Comparison of ENCODE assay signal across 13 cellular contexts in the genomic region with DNA sequence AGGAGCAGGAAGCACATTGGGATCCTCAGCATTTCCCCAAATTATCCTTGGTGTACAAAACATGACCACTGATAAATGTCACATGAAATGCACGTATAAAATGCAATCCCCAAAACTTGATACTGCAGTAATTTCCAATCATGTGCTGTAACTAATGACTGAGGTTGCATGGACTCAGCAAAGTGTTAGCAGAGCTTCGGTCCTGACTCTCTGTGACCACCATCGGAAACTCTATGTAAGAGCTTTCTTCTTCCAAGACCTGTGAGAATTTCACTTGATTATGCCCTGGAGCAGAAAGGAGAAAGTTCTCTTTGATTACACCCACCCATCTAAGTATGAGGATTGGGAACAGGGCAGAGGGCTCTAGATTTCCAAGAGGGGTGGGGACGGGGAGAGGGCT. TPM values are rescaled to one million over a fixed set of nuclear protein-coding genes. Genes with fewer than 3 reads are reported as not detected.
DNase-seq lines count a peak whose midpoint lies in the region; ATAC-seq, FAIRE-seq and TF ChIP-seq lines count a peak whose summit lies in the region.
"Had no signal": no experiment of that assay in that cellular context is flagged by ENCODE, and none has a peak within 500 bp of the region (broad histone marks: within the 10 kb centered on the region; RNA-seq: fewer than 3 reads in every experiment).

No MANE protein-coding gene starts in this region.

- intact Hi-C loops in CD8-positive, alpha-beta T cell (cut with DNase I, micrococcal nuclease), result loop anchor here (2.0 to 10.0 kb wide), 10 partner anchors 15 to 537 kb away; partner anchors contain the start of genes KCNA3 (in 2 of the 2), CEPT1 (in 1 of the 2), DRAM2 (in 1 of the 2) and LRIF1 (in 1 of the 2)
- intact Hi-C loops in K562 (cut with micrococcal nuclease), result no loop called here

- peaks cover 45% of the 10 kb centered on the region for H3K36me3 Mint-ChIP-seq in CD8-positive, alpha-beta T cell

- H3K4me3 ChIP-seq in CD8-positive, alpha-beta T cell (ENCODE audit: low read depth, low read length), result peak overlapping the region; percentile 83
- peak overlapping the region; percentile 75 for H3K4me3 ChIP-seq in Jurkat, Clone E6-1 (ENCODE audit: low read length)
- H3K4me3 ChIP-seq in K562 (peak overlapping the region; percentile 35), rectal smooth muscle tissue (ENCODE audit: low read length) (peak overlapping the region; percentile 58), brain microvascular endothelial cell (ENCODE audit: low read depth, low read length) (no peak overlapping the region)
- H3K4me3 ChIP-seq: cardiac muscle cell had no signal

- TF ChIP-seq RAD21 in K562 (CRISPR knock-in tag; conservative IDR thresholded peaks at IDR 0.05 in 1 of 2, IDR thresholded peaks at IDR 0.05 in 1 of 2), result no peak

- no peak for ATAC-seq in CD8-positive, alpha-beta T cell
- ATAC-seq in K562, result no peak
- no peak for ATAC-seq in HG02623 (IDR thresholded peaks at IDR 0.05; ENCODE audit: unreplicated experiment)

- H3K9ac ChIP-seq in K562 (ENCODE audit: insufficient read depth in 1 of 2, low read depth in 2 of 2, low read length in 2 of 2) (peak overlapping the region in 1 of 2 experiments; percentile 48; a peak in 2 of 4 replicates), rectal smooth muscle tissue (ENCODE audit: low read length) (no peak overlapping the region)

- peak overlapping the region; percentile 91 for H2AFZ ChIP-seq in K562 (ENCODE audit: low read depth, low read length)

- TF ChIP-seq POLR2A in K562 (conservative IDR thresholded peaks at IDR 0.05), result no peak

- no peak for TF ChIP-seq EP300 in K562 (IDR thresholded peaks at IDR 0.05; ENCODE audit: low read length)

- H3K27ac Mint-ChIP-seq in CD8-positive, alpha-beta T cell, result peak overlapping the region; percentile 98

- H3K4me1 Mint-ChIP-seq in CD8-positive, alpha-beta T cell (ENCODE audit: low read depth), result peaks cover 65% of the 10 kb centered on the region

- no peaks in the 10 kb centered on the region for H3K9me3 Mint-ChIP-seq in CD8-positive, alpha-beta T cell

- H3K27ac ChIP-seq in CD8-positive, alpha-beta T cell (ENCODE audit: low read depth, low read length), result peak overlapping the region; percentile 95
- H3K27ac ChIP-seq in K562 (ENCODE audit: extremely low read depth, low read depth, low read length) (peak overlapping the region; percentile 80), rectal smooth muscle tissue (ENCODE audit: low read depth, low read length) (no peak overlapping the region), brain microvascular endothelial cell (no peak overlapping the region)
- H3K27ac ChIP-seq: cardiac muscle cell had no signal

- H3K36me3 ChIP-seq in CD8-positive, alpha-beta T cell (ENCODE audit: insufficient read depth, low read length), result no peaks in the 10 kb centered on the region
- H3K36me3 ChIP-seq in K562 (ENCODE audit: control insufficient read depth, insufficient read depth, low read length) (peaks cover 8% of the 10 kb centered on the region; the same call in 2 of the 3 replicates), rectal smooth muscle tissue (ENCODE audit: control insufficient read depth, insufficient read depth, low read length) (no peaks in the 10 kb centered on the region), brain microvascular endothelial cell (replicated peaks) (no peaks in the 10 kb centered on the region)
- H3K36me3 ChIP-seq: cardiac muscle cell had no signal

- H3K4me1 ChIP-seq in CD8-positive, alpha-beta T cell (ENCODE audit: insufficient read depth, low read length), result peaks cover 53% of the 10 kb centered on the region
- H3K4me1 ChIP-seq in K562 (replicated peaks in 1 of 2; ENCODE audit: control insufficient read depth in 2 of 2, insufficient read depth in 2 of 2, low read length in 2 of 2) (peaks cover 11 to 64% of the 10 kb centered on the region in 2 experiments), rectal smooth muscle tissue (ENCODE audit: control insufficient read depth, insufficient read depth, low read length) (no peaks in the 10 kb centered on the region)

- peaks cover 60% of the 10 kb centered on the region for H3K79me2 ChIP-seq in K562 (ENCODE audit: control insufficient read depth, insufficient read depth, low read length)

- no peaks in the 10 kb centered on the region for H3K9me3 ChIP-seq in CD8-positive, alpha-beta T cell (ENCODE audit: low read length)
- H3K9me3 ChIP-seq in K562 (replicated peaks; ENCODE audit: control insufficient read depth, insufficient read depth, low read depth, low read length), result no peaks in the 10 kb centered on the region; the same call in 1 of the 2 replicates

- no peak for TF ChIP-seq CTCF in CD8-positive, alpha-beta T cell (IDR thresholded peaks at IDR 0.05)
- TF ChIP-seq CTCF in K562 (IDR thresholded peaks at IDR 0.05 in 2 of 3, conservative IDR thresholded peaks at IDR 0.05 in 1 of 3; ENCODE audit: insufficient read depth in 2 of 3, low read depth in 1 of 3, low read length in 3 of 3) (no peak), brain microvascular endothelial cell (IDR thresholded peaks at IDR 0.05; ENCODE audit: low read depth, low read length, missing control alignments) (no peak), D721Med (IDR thresholded peaks at IDR 0.05; ENCODE audit: insufficient read depth, missing control alignments) (no peak)

- H3K27me3 ChIP-seq in CD8-positive, alpha-beta T cell (ENCODE audit: insufficient read depth, low read length), result no peaks in the 10 kb centered on the region
- H3K27me3 ChIP-seq in K562 (ENCODE audit: control insufficient read depth in 2 of 2, insufficient read depth in 2 of 2, low read length in 2 of 2) (no peaks in the 10 kb centered on the region), rectal smooth muscle tissue (ENCODE audit: control insufficient read depth, insufficient read depth, low read length) (no peaks in the 10 kb centered on the region), brain microvascular endothelial cell (replicated peaks) (no peaks in the 10 kb centered on the region)
- H3K27me3 ChIP-seq: cardiac muscle cell had no signal

- H3K4me3 Mint-ChIP-seq in CD8-positive, alpha-beta T cell, result peak overlapping the region; percentile 96

- H4K20me1 ChIP-seq in K562 (replicated peaks; ENCODE audit: control insufficient read depth, insufficient read depth, low read length), result no peaks in the 10 kb centered on the region

- no peak for DNase-seq in CD8-positive, alpha-beta T cell
- no peak for DNase-seq in Jurkat, Clone E6-1 (ENCODE audit: low read depth, low spot score)
- peak in 1 of 4 experiments; percentile 5 for DNase-seq in K562 (ENCODE audit: extremely low read depth in 1 of 4, low spot score in 3 of 4)
- no peak for DNase-seq in NCI-H2029 treated with DMSO at 0.1 percent for 48 hours (lab: John Stamatoyannopoulos, UW)
- no peak for DNase-seq in brain microvascular endothelial cell
- no peak for DNase-seq in D721Med (ENCODE audit: insufficient read length, low spot score)
- DNase-seq: DMS79 treated with DMSO at 0.1 percent for 48 hours, midbrain, NCI-H2081 treated with DMSO at 0.1 percent for 48 hours had no signal

- no peaks in the 10 kb centered on the region for H3K27me3 Mint-ChIP-seq in CD8-positive, alpha-beta T cell (ENCODE audit: low read depth)

- in situ Hi-C loops in K562 (cut with MboI) (no loop called here), brain microvascular endothelial cell (cut with HindIII; ENCODE audit: low pct_ligation_motif_present, low sequenced_read_pairs) (no loop called here)

- no peak for FAIRE-seq in K562 (lab: Jason Lieb, UNC)
- FAIRE-seq in D721Med (lab: Jason Lieb, UNC), result no peak
- FAIRE-seq: frontal cortex had no signal

- CTCF ChIA-PET in CD8-positive, alpha-beta T cell (lab: Charles Lee), result interaction anchor here (0.7 to 2.8 kb wide), 7 partner anchors 27 to 93 kb away, joined by 3 to 9 read pairs (median 4); partner anchors contain the start of gene LRIF1
- CTCF ChIA-PET in K562 (lab: Yijun Ruan, JAX; ENCODE audit: low intra/inter-chr PET ratio), result no interaction called here

- no peaks in the 10 kb centered on the region for H3K9me1 ChIP-seq in K562 (ENCODE audit: control insufficient read depth, insufficient read depth, low read length)

- BruUV-seq in K562 (replicated peaks; lab: Mats Ljungman, UMichigan), result no TSS peak

- 62% methylated on average over 4 of the region's 4 CpGs for WGBS in K562 (ENCODE audit: insufficient coverage, low coverage, missing lambda C conversion rate)

- peak overlapping the region; percentile 83 for H3K4me2 ChIP-seq in K562 (ENCODE audit: insufficient read depth, low read length)

- POLR2A ChIA-PET in CD8-positive, alpha-beta T cell (lab: Charles Lee), result interaction anchor here (0.5 to 5.1 kb wide), 8 partner anchors 9 to 355 kb away, joined by 3 to 34 read pairs (median 4); partner anchors contain the start of gene LRIF1
- POLR2A ChIA-PET in K562 (lab: Yijun Ruan, JAX), result interaction anchor here (1.3 kb wide), 1 partner anchor 90 kb away, joined by 4 read pairs; the partner anchor contains the start of gene LRIF1

TF ChIP-seq in K562, 482 proteins besides CTCF, POLR2A, EP300 and RAD21 (continues in another document):
- 0 out of 2 replicates have a peak, but pooled peaks have one; percentile 11 for TF ChIP-seq ELF2 (CRISPR knock-in tag; IDR thresholded peaks at IDR 0.05)

RNA-seq across cellular contexts. Expression of gene CD53, which starts 0.9 kb away (rescaled TPM):
- 100 to 1,000 TPM; 205 to 213 TPM for total RNA-seq in CD8-positive, alpha-beta T cell
- 137 TPM for polyA plus RNA-seq in Jurkat, Clone E6-1 (2012; ENCODE audit: insufficient read depth, insufficient read length)
- 62.6 and 66.9 TPM in 2 replicates for total RNA-seq in K562 (2011; cell fraction: chromatin; rRNA removed; ENCODE audit: low replicate concordance)
- 68.4 and 75.0 TPM in 2 replicates for total RNA-seq in K562 (2011; cell fraction: nucleolus; rRNA removed)
- 78.3 and 90.2 TPM in 2 replicates for total RNA-seq in K562 (2011; cell fraction: nucleoplasm; rRNA removed)
- total RNA-seq in K562 (2014; rRNA removed) (63.5 and 79.5 TPM in 2 replicates), K562 (2014; rRNA removed; fragmentation: Illumina TruSeq; extraction: Trizol) (105 and 109 TPM in 2 replicates), K562 (2015; rRNA removed; fragmentation: Illumina TruSeq; extraction: Trizol) (206 and 220 TPM in 2 replicates), K562 (2021) (68.2 and 79.5 TPM in 2 replicates)
- polyA plus RNA-seq in K562 (2011; rRNA removed) (144 and 443 TPM in 2 replicates), K562 (2014; fragmentation: Illumina TruSeq; extraction: Trizol) (121 and 131 TPM in 2 replicates), K562 (2014; fragmentation: Nextera tagmentation; extraction: Ambion mirVana) (100 to 1,000 TPM; 161 to 172 TPM), K562 (2014; rRNA removed) (106 and 112 TPM in 2 replicates)
- polyA plus RNA-seq in K562 (2011; cell fraction: cytosol; rRNA removed), result 92.6 and 440 TPM in 2 replicates
- 106 and 451 TPM in 2 replicates for polyA plus RNA-seq in K562 (2011; cell fraction: nucleus; rRNA removed)
- 148 and 187 TPM in 2 replicates for polyA plus RNA-seq in K562 (2012)
- polyA minus RNA-seq in K562 (2011; rRNA and poly(A)+ RNA removed), result 164 and 437 TPM in 2 replicates
- polyA minus RNA-seq in K562 (2011; cell fraction: cytosol; rRNA and poly(A)+ RNA removed), result 36.6 and 74.4 TPM in 2 replicates
- 21.5 and 140 TPM in 2 replicates for polyA minus RNA-seq in K562 (2011; cell fraction: nucleus; rRNA and poly(A)+ RNA removed)
- total RNA-seq: cardiac muscle cell had no signal
- polyA plus RNA-seq: cardiac muscle cell had no signal

Comparison
In these comparisons a context has a peak if more than half of its experiments do, and no peak if none do; other contexts are left out.
1. H3K27ac ChIP-seq: peak in CD8-positive, alpha-beta T cell (single experiment) and K562 (single experiment); none in rectal smooth muscle tissue (single experiment) and brain microvascular endothelial cell (single experiment).